Comparison of ENCODE assay signal across 17 cellular contexts in the genomic region with DNA sequence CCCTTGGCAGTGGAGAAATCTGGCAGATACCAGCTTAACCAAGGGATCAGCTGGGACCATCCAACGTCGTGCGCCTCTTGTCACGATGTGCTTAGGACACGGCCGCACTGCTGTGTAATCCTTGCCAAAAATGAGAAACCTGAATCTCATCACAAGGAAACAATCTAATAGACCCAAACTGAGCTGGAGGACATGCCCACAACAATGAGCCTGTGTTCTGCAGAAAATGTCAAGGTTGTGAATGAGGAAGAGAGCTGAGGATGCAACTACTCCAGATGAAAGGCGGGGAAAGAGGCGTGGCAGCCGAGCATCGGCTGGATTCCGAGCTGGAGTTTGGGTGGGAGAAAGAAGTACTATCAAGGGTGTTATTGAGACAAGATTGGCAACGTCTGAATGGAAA. TPM values are rescaled to one million over a fixed set of nuclear protein-coding genes. Genes with fewer than 3 reads are reported as not detected.
DNase-seq lines count a peak whose midpoint lies in the region; ATAC-seq and TF ChIP-seq lines count a peak whose summit lies in the region.
"Had no signal": no experiment of that assay in that cellular context is flagged by ENCODE, and none has a peak within 500 bp of the region (broad histone marks: within the 10 kb centered on the region; RNA-seq: fewer than 3 reads in every experiment).

No MANE protein-coding gene starts in this region.

- no peak for DNase-seq in activated naive CD4-positive, alpha-beta T cell treated with anti-CD3 and anti-CD28 coated beads, Interleukin-2, amount 50 U/mL, for 72 hours (ENCODE audit: low spot score in 2 of 2)
- DNase-seq in globus pallidus (ENCODE audit: low spot score) (peak; percentile 82), neuronal stem cell (ENCODE audit: low spot score) (no peak), A673 (ENCODE audit: low spot score) (no peak), foreskin fibroblast (no peak)
- no peak for DNase-seq in effector memory CD8-positive, alpha-beta T cell
- DNase-seq: Calu3, DMS79 treated with DMSO at 0.1 percent for 48 hours, KBM-7, NCI-H1092, NCI-H1694 treated with DMSO at 0.1 percent for 48 hours, NCI-H774, SHP77 treated with DMSO at 0.1 percent for 48 hours had no signal

- no peaks in the 10 kb centered on the region for H3K36me3 Mint-ChIP-seq in activated naive CD4-positive, alpha-beta T cell treated with anti-CD3 and anti-CD28 coated beads, Interleukin-2, amount 50 U/mL, for 24 hours
- no peaks in the 10 kb centered on the region for H3K36me3 Mint-ChIP-seq in activated naive CD4-positive, alpha-beta T cell treated with anti-CD3 and anti-CD28 coated beads, Interleukin-2, amount 50 U/mL, for 72 hours
- peaks cover 6% of the 10 kb centered on the region for H3K36me3 Mint-ChIP-seq in effector memory CD8-positive, alpha-beta T cell (ENCODE audit: insufficient read depth)
- H3K36me3 Mint-ChIP-seq: CD14-positive monocyte had no signal

- CTCF ChIA-PET in A673 (lab: Charles Lee) = no interaction called here

- H3K36me3 ChIP-seq in neuronal stem cell (replicated peaks in 1 of 2; ENCODE audit: control insufficient read depth in 2 of 2, insufficient read depth in 2 of 2, low read length in 2 of 2) = no peaks in the 10 kb centered on the region
- H3K36me3 ChIP-seq in A673 (ENCODE audit: insufficient read depth, low read length, poor library complexity, severe bottlenecking) = no peaks in the 10 kb centered on the region

- H3K9me3 ChIP-seq in neuronal stem cell (replicated peaks in 1 of 2; ENCODE audit: control insufficient read depth in 2 of 2, insufficient read depth in 1 of 2, low read depth in 1 of 2, low read length in 2 of 2) (no peaks in the 10 kb centered on the region), A673 (ENCODE audit: low read depth, low read length, poor library complexity, severe bottlenecking) (no peaks in the 10 kb centered on the region)

- H3K27ac ChIP-seq in neuronal stem cell (replicated peaks; ENCODE audit: low read length) (no peak overlapping the region), A673 (ENCODE audit: low read depth, low read length, poor library complexity, severe bottlenecking) (no peak overlapping the region)

- intact Hi-C loops in A673 (cut with micrococcal nuclease; ENCODE audit: unreplicated experiment) = no loop called here

- no peaks in the 10 kb centered on the region for H3K79me1 ChIP-seq in neuronal stem cell (ENCODE audit: low read depth, low read length)

- ATAC-seq in activated naive CD4-positive, alpha-beta T cell treated with anti-CD3 and anti-CD28 coated beads, Interleukin-2, amount 50 U/mL, for 72 hours = no peak
- ATAC-seq in HG02610 (IDR thresholded peaks at IDR 0.05; ENCODE audit: unreplicated experiment) = no peak
- ATAC-seq in effector memory CD8-positive, alpha-beta T cell (replicated peaks) = no peak
- ATAC-seq: Panc1 had no signal

- no peak overlapping the region for H2BK12ac ChIP-seq in neuronal stem cell (ENCODE audit: low read length)

- BruUV-seq in A673 (replicated peaks; lab: Mats Ljungman, UMichigan) = no TSS peak

- H3K4me2 ChIP-seq in neuronal stem cell (ENCODE audit: insufficient read depth, low read length, poor library complexity, severe bottlenecking) = no peak overlapping the region

- H4K91ac ChIP-seq in neuronal stem cell (ENCODE audit: low read depth, low read length, poor library complexity) = no peak overlapping the region

- H3K18ac ChIP-seq in neuronal stem cell (ENCODE audit: low read length) = peak overlapping the region; percentile 34

- no peaks in the 10 kb centered on the region for H3K9me3 Mint-ChIP-seq in activated naive CD4-positive, alpha-beta T cell treated with anti-CD3 and anti-CD28 coated beads, Interleukin-2, amount 50 U/mL, for 24 hours
- H3K9me3 Mint-ChIP-seq in activated naive CD4-positive, alpha-beta T cell treated with anti-CD3 and anti-CD28 coated beads, Interleukin-2, amount 50 U/mL, for 72 hours = no peaks in the 10 kb centered on the region
- no peaks in the 10 kb centered on the region for H3K9me3 Mint-ChIP-seq in effector memory CD8-positive, alpha-beta T cell
- H3K9me3 Mint-ChIP-seq: CD14-positive monocyte had no signal

- TF ChIP-seq CTCF in A673 (conservative IDR thresholded peaks at IDR 0.05; ENCODE audit: low read depth, low read length) (no peak), foreskin fibroblast (IDR thresholded peaks at IDR 0.05; ENCODE audit: low read depth, low read length) (no peak)

- H3K4me1 Mint-ChIP-seq in activated naive CD4-positive, alpha-beta T cell treated with anti-CD3 and anti-CD28 coated beads, Interleukin-2, amount 50 U/mL, for 24 hours = peaks cover 11% of the 10 kb centered on the region
- peaks cover 23 to 43% of the 10 kb centered on the region in 2 donors for H3K4me1 Mint-ChIP-seq in effector memory CD8-positive, alpha-beta T cell (ENCODE audit: low read depth in 2 of 2)
- H3K4me1 Mint-ChIP-seq: CD14-positive monocyte had no signal

- H3K23ac ChIP-seq in neuronal stem cell (ENCODE audit: low read depth, low read length, poor library complexity) = no peak overlapping the region

- no peak overlapping the region for H4K8ac ChIP-seq in neuronal stem cell (ENCODE audit: low read depth, low read length)

- H3K27ac Mint-ChIP-seq in activated naive CD4-positive, alpha-beta T cell treated with anti-CD3 and anti-CD28 coated beads, Interleukin-2, amount 50 U/mL, for 24 hours = peak overlapping the region; percentile 52
- H3K27ac Mint-ChIP-seq in activated naive CD4-positive, alpha-beta T cell treated with anti-CD3 and anti-CD28 coated beads, Interleukin-2, amount 50 U/mL, for 72 hours = no peak overlapping the region
- H3K27ac Mint-ChIP-seq in effector memory CD8-positive, alpha-beta T cell = no peak overlapping the region
- H3K27ac Mint-ChIP-seq: CD14-positive monocyte had no signal

- H2BK5ac ChIP-seq in neuronal stem cell (ENCODE audit: low read length) = no peak overlapping the region

- no peak overlapping the region for H3K4ac ChIP-seq in neuronal stem cell (ENCODE audit: low read length)

- no peak overlapping the region for H3K4me3 Mint-ChIP-seq in activated naive CD4-positive, alpha-beta T cell treated with anti-CD3 and anti-CD28 coated beads, Interleukin-2, amount 50 U/mL, for 24 hours
- H3K4me3 Mint-ChIP-seq in effector memory CD8-positive, alpha-beta T cell = no peak overlapping the region
- H3K4me3 Mint-ChIP-seq: CD14-positive monocyte had no signal

- H3K4me1 ChIP-seq in neuronal stem cell (ENCODE audit: control insufficient read depth in 2 of 2, insufficient read depth in 1 of 2, low read depth in 1 of 2, low read length in 2 of 2) (no peaks in the 10 kb centered on the region), A673 (ENCODE audit: insufficient read depth, low read length, poor library complexity, severe bottlenecking) (peaks cover 15% of the 10 kb centered on the region)

- WGBS in neuronal stem cell (ENCODE audit: extremely low coverage in 2 of 2, insufficient read length in 2 of 2, insufficient replicate concordance in 1 of 2), 2 donors = no CpG with 5 or more reads among the region's 12 CpGs

- H3K27me3 Mint-ChIP-seq in activated naive CD4-positive, alpha-beta T cell treated with anti-CD3 and anti-CD28 coated beads, Interleukin-2, amount 50 U/mL, for 24 hours = peaks cover 1% of the 10 kb centered on the region
- peaks cover 5 to 6% of the 10 kb centered on the region in 2 donors for H3K27me3 Mint-ChIP-seq in effector memory CD8-positive, alpha-beta T cell

- H3K27me3 ChIP-seq in neuronal stem cell (ENCODE audit: control insufficient read depth in 3 of 3, insufficient read depth in 3 of 3, low read depth in 1 of 3, low read length in 3 of 3) (peaks cover 0 to 30% (median 0%) of the 10 kb centered on the region in 3 experiments), A673 (replicated peaks; ENCODE audit: insufficient read depth, low read depth, low read length, poor library complexity) (no peaks in the 10 kb centered on the region)

- H3K9ac ChIP-seq in neuronal stem cell (ENCODE audit: low read depth, low read length, poor library complexity) = no peak overlapping the region

- POLR2A ChIA-PET in A673 (lab: Charles Lee; ENCODE audit: low non-redundant PET) = no interaction called here

- H3K14ac ChIP-seq in neuronal stem cell (ENCODE audit: low read length) = no peak overlapping the region

- no peak overlapping the region for H2BK120ac ChIP-seq in neuronal stem cell (ENCODE audit: low read depth, low read length)

- no peak overlapping the region for H2BK15ac ChIP-seq in neuronal stem cell (ENCODE audit: low read length)

- H2AK5ac ChIP-seq in neuronal stem cell (ENCODE audit: low read depth, low read length) = no peak overlapping the region

- H2AFZ ChIP-seq in neuronal stem cell (ENCODE audit: low read length) = no peak overlapping the region

- H3K4me3 ChIP-seq in neuronal stem cell (ENCODE audit: low read length in 2 of 2) (no peak overlapping the region), A673 (ENCODE audit: low read depth, low read length, poor library complexity, severe bottlenecking) (no peak overlapping the region), foreskin fibroblast (ENCODE audit: low read depth in 1 of 2, low read length in 2 of 2) (no peak overlapping the region)

RNA-seq across cellular contexts. Expression of a gene that starts 46.8 kb away (rescaled TPM):
- total RNA-seq in activated naive CD4-positive, alpha-beta T cell treated with anti-CD3 and anti-CD28 coated beads, Interleukin-2, amount 50 U/mL, for 72 hours = 10 to 100 TPM; 12.0 to 17.6 TPM
- polyA plus RNA-seq in neuronal stem cell (2013, experiment 1 of 2) = 10.2 TPM
- 10.0 TPM for polyA plus RNA-seq in neuronal stem cell (2013, experiment 2 of 2)
- 11.3 and 13.1 TPM in 2 replicates for total RNA-seq in A673 (2021)
